ENCODE assay signal across 17 cellular contexts in the genomic region with DNA sequence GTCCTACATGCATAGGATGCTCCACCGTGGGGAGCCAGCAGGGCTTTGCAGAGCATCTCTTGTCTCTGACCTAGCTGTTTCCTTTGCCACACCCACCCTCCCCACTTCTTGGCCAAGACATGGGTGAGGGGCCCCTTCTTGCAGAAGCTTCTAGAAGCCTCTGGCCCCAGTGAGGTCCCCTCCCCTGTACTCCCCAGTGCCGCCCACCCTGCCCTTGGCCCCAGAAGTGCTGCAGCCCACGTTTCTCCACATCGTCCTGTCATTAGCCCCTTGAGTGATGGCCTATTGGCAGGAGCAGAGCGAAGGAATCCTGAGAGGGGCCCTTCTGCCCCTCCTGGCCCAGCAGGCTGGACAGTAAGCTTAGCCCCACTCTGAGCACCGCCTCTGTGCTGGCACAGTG. TPM values are rescaled to one million over a fixed set of nuclear protein-coding genes. Genes with fewer than 3 reads are reported as not detected.
DNase-seq lines count a peak whose midpoint lies in the region; ATAC-seq and TF ChIP-seq lines count a peak whose summit lies in the region.
"Had no signal": no experiment of that assay in that cellular context is flagged by ENCODE, and none has a peak within 500 bp of the region (broad histone marks: within the 10 kb centered on the region; RNA-seq: fewer than 3 reads in every experiment).

No MANE protein-coding gene starts in this region.

- intact Hi-C loops in activated CD4-positive, alpha-beta memory T cell treated with anti-CD3 and anti-CD28 coated beads for 36 hours (cut with micrococcal nuclease), result no loop called here
- intact Hi-C loops in naive thymus-derived CD4-positive, alpha-beta T cell (cut with micrococcal nuclease), result loop anchor here (2.0 kb wide), 3 partner anchors 53 to 255 kb away; partner anchors contain the start of gene ZFAND4 (in 1 of the 2)
- intact Hi-C loops in vagina (cut with DNase I), result no loop called here

- peaks cover 54% of the 10 kb centered on the region for H3K4me1 Mint-ChIP-seq in stimulated activated naive CD8-positive, alpha-beta T cell treated with anti-CD3 and anti-CD28 coated beads, Interleukin-15, amount 100 ng/mL, for 72 hours
- peaks cover 40% of the 10 kb centered on the region for H3K4me1 Mint-ChIP-seq in activated CD4-positive, alpha-beta memory T cell treated with anti-CD3 and anti-CD28 coated beads for 36 hours (ENCODE audit: low read depth)
- peaks cover 33 to 55% (median 44%) of the 10 kb centered on the region in 7 donors for H3K4me1 Mint-ChIP-seq in naive thymus-derived CD4-positive, alpha-beta T cell

- no peak for ATAC-seq in stimulated activated naive CD8-positive, alpha-beta T cell treated with anti-CD3 and anti-CD28 coated beads, Interleukin-15, amount 100 ng/mL, for 72 hours
- no peak for ATAC-seq in stimulated activated naive CD8-positive, alpha-beta T cell treated with anti-CD3 and anti-CD28 coated beads, Interleukin-15, Interleukin-2, amounts not matched to agents 100 U/mL and 50 U/mL, for 24 hours
- ATAC-seq in naive thymus-derived CD4-positive, alpha-beta T cell, result no peak
- ATAC-seq in HG02884 (IDR thresholded peaks at IDR 0.05; ENCODE audit: unreplicated experiment), result no peak
- ATAC-seq in SK-N-SH treated with all-trans-retinoic acid at 6 μM for 48 hours, result no peak
- ATAC-seq: gastrocnemius medialis, PC-3 had no signal

- POLR2A ChIA-PET in activated CD4-positive, alpha-beta memory T cell treated with anti-CD3 and anti-CD28 coated beads for 36 hours (lab: Charles Lee), result no interaction called here
- POLR2A ChIA-PET in naive thymus-derived CD4-positive, alpha-beta T cell (lab: Charles Lee), result interaction anchor here (0.6 kb wide), 1 partner anchor 259 kb away, joined by 6 read pairs; no protein-coding TSS in a partner anchor

- CTCF ChIA-PET in activated CD4-positive, alpha-beta memory T cell treated with anti-CD3 and anti-CD28 coated beads for 36 hours (lab: Charles Lee), result no interaction called here
- CTCF ChIA-PET in naive thymus-derived CD4-positive, alpha-beta T cell (lab: Charles Lee), result no interaction called here

- H3K27ac ChIP-seq in naive thymus-derived CD4-positive, alpha-beta T cell (ENCODE audit: low read depth, low read length), result no peak overlapping the region
- peak overlapping the region; percentile 86 for H3K27ac ChIP-seq in vagina

- H3K27me3 ChIP-seq in naive thymus-derived CD4-positive, alpha-beta T cell (ENCODE audit: control insufficient read depth in 2 of 2, insufficient read depth in 2 of 2, low read length in 2 of 2), result no peaks in the 10 kb centered on the region
- no peaks in the 10 kb centered on the region for H3K27me3 ChIP-seq in vagina

- TF ChIP-seq POLR2A in vagina (IDR thresholded peaks at IDR 0.05), result no peak

- no peaks in the 10 kb centered on the region for H3K36me3 Mint-ChIP-seq in activated CD4-positive, alpha-beta memory T cell treated with anti-CD3 and anti-CD28 coated beads for 36 hours
- H3K36me3 Mint-ChIP-seq in naive thymus-derived CD4-positive, alpha-beta T cell, result peaks cover 0 to 51% (median 0%) of the 10 kb centered on the region in 5 donors

- H3K4me1 ChIP-seq in naive thymus-derived CD4-positive, alpha-beta T cell (ENCODE audit: control insufficient read depth in 2 of 2, insufficient read depth in 2 of 2, low read length in 2 of 2), result peaks cover 29 to 39% of the 10 kb centered on the region in 2 donors
- H3K4me1 ChIP-seq in vagina, result peaks cover 40% of the 10 kb centered on the region

- no peak for TF ChIP-seq CTCF in vagina (IDR thresholded peaks at IDR 0.05)

- no peaks in the 10 kb centered on the region for H3K9me3 Mint-ChIP-seq in stimulated activated naive CD8-positive, alpha-beta T cell treated with anti-CD3 and anti-CD28 coated beads, Interleukin-15, amount 100 ng/mL, for 72 hours
- H3K9me3 Mint-ChIP-seq in activated CD4-positive, alpha-beta memory T cell treated with anti-CD3 and anti-CD28 coated beads for 36 hours, result no peaks in the 10 kb centered on the region
- peaks cover 0 to 13% (median 0%) of the 10 kb centered on the region in 11 donors for H3K9me3 Mint-ChIP-seq in naive thymus-derived CD4-positive, alpha-beta T cell

- no peak overlapping the region for H3K27ac Mint-ChIP-seq in stimulated activated naive CD8-positive, alpha-beta T cell treated with anti-CD3 and anti-CD28 coated beads, Interleukin-15, amount 100 ng/mL, for 72 hours
- H3K27ac Mint-ChIP-seq in activated CD4-positive, alpha-beta memory T cell treated with anti-CD3 and anti-CD28 coated beads for 36 hours, result peak overlapping the region; percentile 42
- peak overlapping the region in 6 of 9 donors; percentile 33 to 99 (median 62) for H3K27ac Mint-ChIP-seq in naive thymus-derived CD4-positive, alpha-beta T cell

- no peak overlapping the region for H3K4me3 ChIP-seq in naive thymus-derived CD4-positive, alpha-beta T cell (ENCODE audit: low read length)
- H3K4me3 ChIP-seq in vagina, result no peak overlapping the region

- no peaks in the 10 kb centered on the region for H3K36me3 ChIP-seq in naive thymus-derived CD4-positive, alpha-beta T cell (ENCODE audit: control insufficient read depth in 2 of 3, insufficient read depth in 3 of 3, low read length in 3 of 3)
- H3K36me3 ChIP-seq in vagina, result no peaks in the 10 kb centered on the region
- H3K36me3 ChIP-seq: gastrocnemius medialis had no signal

- H3K4me3 Mint-ChIP-seq in stimulated activated naive CD8-positive, alpha-beta T cell treated with anti-CD3 and anti-CD28 coated beads, Interleukin-15, amount 100 ng/mL, for 72 hours, result peak overlapping the region; percentile 34 to 57
- H3K4me3 Mint-ChIP-seq in activated CD4-positive, alpha-beta memory T cell treated with anti-CD3 and anti-CD28 coated beads for 36 hours, result no peak overlapping the region
- H3K4me3 Mint-ChIP-seq in naive thymus-derived CD4-positive, alpha-beta T cell, result peak overlapping the region; percentile 5 to 97 (median 72)

- H3K27me3 Mint-ChIP-seq in stimulated activated naive CD8-positive, alpha-beta T cell treated with anti-CD3 and anti-CD28 coated beads, Interleukin-15, amount 100 ng/mL, for 72 hours, result no peaks in the 10 kb centered on the region
- peaks cover 13% of the 10 kb centered on the region for H3K27me3 Mint-ChIP-seq in activated CD4-positive, alpha-beta memory T cell treated with anti-CD3 and anti-CD28 coated beads for 36 hours
- H3K27me3 Mint-ChIP-seq in naive thymus-derived CD4-positive, alpha-beta T cell, result peaks cover 0 to 3% (median 0%) of the 10 kb centered on the region in 5 donors

- DNase-seq in stimulated activated naive CD8-positive, alpha-beta T cell treated with anti-CD3 and anti-CD28 coated beads, Interleukin-15, amount 100 ng/mL, for 72 hours, result no peak
- DNase-seq in stimulated activated naive CD8-positive, alpha-beta T cell treated with anti-CD3 and anti-CD28 coated beads, Interleukin-15, Interleukin-2, amounts not matched to agents 100 U/mL and 50 U/mL, for 24 hours, result no peak
- no peak for DNase-seq in activated CD4-positive, alpha-beta memory T cell treated with anti-CD3 and anti-CD28 coated beads for 36 hours
- DNase-seq in naive thymus-derived CD4-positive, alpha-beta T cell, result no peak
- DNase-seq in vagina (ENCODE audit: extremely low spot score in 2 of 2) (peak in 1 of 2 donors; percentile 82), DMS153 treated with DMSO at 0.1 percent for 48 hours (lab: John Stamatoyannopoulos, UW; ENCODE audit: unreplicated experiment) (no peak)
- DNase-seq: activated CD4-positive, CD25-positive, alpha-beta regulatory T cell treated with anti-CD3 and anti-CD28 coated beads, Interleukin-2, amount 50 U/mL, for 72 hours; caudate nucleus; gastrocnemius medialis; Kasumi-1; NCI-H1694; NCI-H510A; PC-3; posterior cingulate gyrus had no signal

- no peaks in the 10 kb centered on the region for H3K9me3 ChIP-seq in naive thymus-derived CD4-positive, alpha-beta T cell (ENCODE audit: control insufficient read depth in 2 of 3, low read length in 3 of 3)
- H3K9me3 ChIP-seq in vagina, result no peaks in the 10 kb centered on the region
- H3K9me3 ChIP-seq: gastrocnemius medialis had no signal

TF ChIP-seq in SK-N-SH treated with all-trans-retinoic acid at 6 μM for 48 hours, 23 proteins besides CTCF, POLR2A, EP300 and RAD21 (continues in another document):
- TF ChIP-seq CREB5 (CRISPR knock-in tag; IDR thresholded peaks at IDR 0.05; ENCODE audit: low read depth), result no peak
- TF ChIP-seq, protein P1, sequence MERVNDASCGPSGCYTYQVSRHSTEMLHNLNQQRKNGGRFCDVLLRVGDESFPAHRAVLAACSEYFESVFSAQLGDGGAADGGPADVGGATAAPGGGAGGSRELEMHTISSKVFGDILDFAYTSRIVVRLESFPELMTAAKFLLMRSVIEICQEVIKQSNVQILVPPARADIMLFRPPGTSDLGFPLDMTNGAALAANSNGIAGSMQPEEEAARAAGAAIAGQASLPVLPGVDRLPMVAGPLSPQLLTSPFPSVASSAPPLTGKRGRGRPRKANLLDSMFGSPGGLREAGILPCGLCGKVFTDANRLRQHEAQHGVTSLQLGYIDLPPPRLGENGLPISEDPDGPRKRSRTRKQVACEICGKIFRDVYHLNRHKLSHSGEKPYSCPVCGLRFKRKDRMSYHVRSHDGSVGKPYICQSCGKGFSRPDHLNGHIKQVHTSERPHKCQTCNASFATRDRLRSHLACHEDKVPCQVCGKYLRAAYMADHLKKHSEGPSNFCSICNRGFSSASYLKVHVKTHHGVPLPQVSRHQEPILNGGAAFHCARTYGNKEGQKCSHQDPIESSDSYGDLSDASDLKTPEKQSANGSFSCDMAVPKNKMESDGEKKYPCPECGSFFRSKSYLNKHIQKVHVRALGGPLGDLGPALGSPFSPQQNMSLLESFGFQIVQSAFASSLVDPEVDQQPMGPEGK (CRISPR knock-in tag; IDR thresholded peaks at IDR 0.05; ENCODE audit: borderline replicate concordance), result no peak
- no peak for TF ChIP-seq CSDC2 (CRISPR knock-in tag; IDR thresholded peaks at IDR 0.05)

RNA-seq across cellular contexts. Expression of gene ALOX5, which starts 43.7 kb away (rescaled TPM):
- total RNA-seq in activated CD4-positive, alpha-beta memory T cell treated with anti-CD3 and anti-CD28 coated beads for 36 hours, result 1 to 10 TPM; 1.1 to 1.3 TPM
- total RNA-seq in naive thymus-derived CD4-positive, alpha-beta T cell, result 100 to 1,000 TPM in 1 of 5 experiments, 10 to 100 TPM in 2, 1 to 10 TPM in 2; 1.2 to 143 (median 14.8) TPM
- polyA plus RNA-seq in naive thymus-derived CD4-positive, alpha-beta T cell, result 1 to 10 TPM; 1.0 to 4.1 TPM
- total RNA-seq in vagina, result 22.8 TPM
- polyA plus RNA-seq: BJ had no signal

Comparison
In these comparisons a context has a peak if more than half of its experiments do, and no peak if none do; other contexts are left out.
1. H3K27ac Mint-ChIP-seq: peak in activated CD4-positive, alpha-beta memory T cell treated with anti-CD3 and anti-CD28 coated beads for 36 hours (single experiment) and naive thymus-derived CD4-positive, alpha-beta T cell (6 of 9); none in stimulated activated naive CD8-positive, alpha-beta T cell treated with anti-CD3 and anti-CD28 coated beads, Interleukin-15, amount 100 ng/mL, for 72 hours (0 of 2).
2. intact Hi-C loops: an anchor here in naive thymus-derived CD4-positive, alpha-beta T cell (2.0 kb wide); none called in activated CD4-positive, alpha-beta memory T cell treated with anti-CD3 and anti-CD28 coated beads for 36 hours and vagina.